In the genomic region with DNA sequence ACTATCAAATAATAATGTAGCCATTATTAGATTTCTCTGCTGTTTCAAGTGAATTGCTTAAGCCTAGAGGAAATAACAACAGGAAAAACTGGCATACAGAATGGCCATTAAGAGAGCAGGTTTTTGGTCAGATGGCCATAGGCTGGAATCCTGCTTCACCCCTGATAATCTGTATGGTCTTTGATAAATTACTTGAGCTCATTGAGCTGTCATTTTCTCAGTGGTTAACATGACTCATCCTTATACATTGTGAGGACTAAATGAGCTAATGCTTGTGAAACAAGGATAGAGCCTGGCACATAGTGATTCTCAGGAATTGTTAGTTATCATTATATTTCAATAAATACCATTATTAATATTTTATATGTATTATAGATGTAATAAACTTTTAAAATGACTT, we compare ENCODE assay signal across 21 cellular contexts.
A peak's percentile ranks its signal among the peaks of the same experiment; 100 is the strongest.
DNase-seq lines count a peak whose midpoint lies in the region; ATAC-seq, FAIRE-seq and TF ChIP-seq lines count a peak whose summit lies in the region.
"Had no signal": no experiment of that assay in that cellular context is flagged by ENCODE, and none has a peak within 500 bp of the region (broad histone marks: within the 10 kb centered on the region; RNA-seq: fewer than 3 reads in every experiment).

No MANE protein-coding gene starts in this region.

- H3K27me3 ChIP-seq in esophagus muscularis mucosa (no peaks in the 10 kb centered on the region), vagina (no peaks in the 10 kb centered on the region), heart left ventricle (no peaks in the 10 kb centered on the region)
- H3K27me3 ChIP-seq: adrenal gland, pancreas, testis had no signal

- no peak for ATAC-seq in heart left ventricle
- ATAC-seq: left lobe of liver; natural killer cell; pancreas; PC-3; sciatic nerve; stimulated activated memory B cell treated with anti-CD40 and anti-IgM and Interleukin-4, amounts not matched to agents 10 μg/mL and 1 μg/mL and 100 μg/mL, for 72 hours had no signal

- DNase-seq in D721Med (ENCODE audit: insufficient read length, low spot score), result no peak
- DNase-seq in RWPE1 (ENCODE audit: low spot score), result peak; percentile 65
- DNase-seq in epithelial cell of proximal tubule (ENCODE audit: low read depth), result peak; percentile 33
- DNase-seq in retinal pigment epithelial cell (ENCODE audit: low read depth), result peak; percentile 62
- no peak for DNase-seq in esophagus muscularis mucosa (ENCODE audit: extremely low spot score)
- DNase-seq in vagina (ENCODE audit: extremely low spot score in 2 of 2), result no peak
- DNase-seq in heart left ventricle, result no peak
- DNase-seq: activated gamma-delta T cell, adrenal gland, caudate nucleus, IMR-90, natural killer cell, NCI-H1436 treated with DMSO at 0.1 percent for 48 hours, pancreas, PC-3, T-helper 2 cell, testis had no signal

- CTCF ChIA-PET in RWPE1 (lab: Yijun Ruan, JAX), result no interaction called here

- H3K4me3 ChIP-seq in epithelial cell of proximal tubule (ENCODE audit: low read depth, low read length) (no peak overlapping the region), retinal pigment epithelial cell (ENCODE audit: low read length) (no peak overlapping the region), esophagus muscularis mucosa (no peak overlapping the region), vagina (no peak overlapping the region), heart left ventricle (no peak overlapping the region)
- H3K4me3 ChIP-seq: adrenal gland, pancreas, testis had no signal

- H3K36me3 ChIP-seq in esophagus muscularis mucosa (no peaks in the 10 kb centered on the region), vagina (no peaks in the 10 kb centered on the region), heart left ventricle (no peaks in the 10 kb centered on the region)
- H3K36me3 ChIP-seq: adrenal gland, pancreas had no signal

- TF ChIP-seq POLR2A in esophagus muscularis mucosa (IDR thresholded peaks at IDR 0.05; ENCODE audit: low read depth) (no peak), vagina (IDR thresholded peaks at IDR 0.05) (no peak), heart left ventricle (IDR thresholded peaks at IDR 0.05) (no peak)

- FAIRE-seq in D721Med (lab: Jason Lieb, UNC), result peak; percentile 79
- FAIRE-seq: pancreas had no signal

- H3K9me3 ChIP-seq in esophagus muscularis mucosa (no peaks in the 10 kb centered on the region), vagina (no peaks in the 10 kb centered on the region), heart left ventricle (no peaks in the 10 kb centered on the region)
- H3K9me3 ChIP-seq: adrenal gland, pancreas, testis had no signal

- no peak for TF ChIP-seq EP300 in esophagus muscularis mucosa (IDR thresholded peaks at IDR 0.05)

- intact Hi-C loops in esophagus muscularis mucosa (cut with DNase I), result no loop called here
- intact Hi-C loops in vagina (cut with DNase I), result no loop called here
- intact Hi-C loops in heart left ventricle (cut with DNase I), result no loop called here

- H3K27ac ChIP-seq in RWPE1 (no peak overlapping the region), esophagus muscularis mucosa (replicated peaks in 1 of 4) (no peak overlapping the region), vagina (no peak overlapping the region), heart left ventricle (no peak overlapping the region)
- H3K27ac ChIP-seq: adrenal gland, pancreas, testis, VCaP had no signal

- no peaks in the 10 kb centered on the region for H3K4me1 ChIP-seq in esophagus muscularis mucosa
- H3K4me1 ChIP-seq in vagina, result no peaks in the 10 kb centered on the region
- H3K4me1 ChIP-seq in heart left ventricle, result no peaks in the 10 kb centered on the region
- H3K4me1 ChIP-seq: adrenal gland, pancreas, testis had no signal

- POLR2A ChIA-PET in RWPE1 (lab: Yijun Ruan, JAX; ENCODE audit: low non-redundant PET), result no interaction called here

- no peak for TF ChIP-seq CTCF in D721Med (IDR thresholded peaks at IDR 0.05; ENCODE audit: insufficient read depth, missing control alignments)
- no peak for TF ChIP-seq CTCF in RWPE1 (conservative IDR thresholded peaks at IDR 0.05; ENCODE audit: low read depth)
- no peak for TF ChIP-seq CTCF in epithelial cell of proximal tubule (conservative IDR thresholded peaks at IDR 0.05; ENCODE audit: low read depth, low read length)
- no peak for TF ChIP-seq CTCF in retinal pigment epithelial cell (conservative IDR thresholded peaks at IDR 0.05; ENCODE audit: low read depth, low read length)
- TF ChIP-seq CTCF in esophagus muscularis mucosa (IDR thresholded peaks at IDR 0.05), result no peak
- TF ChIP-seq CTCF in vagina (IDR thresholded peaks at IDR 0.05), result no peak
- TF ChIP-seq CTCF in heart left ventricle (IDR thresholded peaks at IDR 0.05), result no peak

Comparison
In these comparisons a context has a peak if more than half of its experiments do, and no peak if none do; other contexts are left out.
1. DNase-seq: peak in RWPE1 (single experiment), epithelial cell of proximal tubule (single experiment) and retinal pigment epithelial cell (single experiment); none in D721Med (single experiment), esophagus muscularis mucosa (single experiment), vagina (0 of 2) and heart left ventricle (0 of 5).